ENCODE assay signal across 1 cellular context in genomic region chr15:31145271-31145911, GRCh38.
TF ChIP-seq lines count a peak whose summit lies in the region.

No MANE protein-coding gene starts in this region.

TF ChIP-seq in HepG2, 621 proteins besides CTCF, POLR2A, EP300 and RAD21 (continued from another document):
- TF ChIP-seq ZFP36L1 (CRISPR knock-in tag; IDR thresholded peaks at IDR 0.05) (no peak), KLF11 (CRISPR knock-in tag; IDR thresholded peaks at IDR 0.05) (no peak), STAG1 (CRISPR knock-in tag; IDR thresholded peaks at IDR 0.05) (peak; percentile 41), CBX5 (CRISPR knock-in tag; IDR thresholded peaks at IDR 0.05; ENCODE audit: borderline replicate concordance) (no peak), PITX1 (CRISPR knock-in tag; IDR thresholded peaks at IDR 0.05) (no peak), FOXA1 (IDR thresholded peaks at IDR 0.05) (no peak), FOXA1 (CRISPR knock-in tag; IDR thresholded peaks at IDR 0.05) (no peak), ZNF326 (CRISPR knock-in tag; IDR thresholded peaks at IDR 0.05; ENCODE audit: borderline replicate concordance) (no peak), ZNF713 (CRISPR knock-in tag; IDR thresholded peaks at IDR 0.05) (no peak), KDM5B (CRISPR knock-in tag; IDR thresholded peaks at IDR 0.05; ENCODE audit: borderline replicate concordance) (no peak), ZNF331 (CRISPR knock-in tag; IDR thresholded peaks at IDR 0.05) (no peak), MAF1 (CRISPR knock-in tag; IDR thresholded peaks at IDR 0.05; ENCODE audit: borderline replicate concordance) (no peak)
- TF ChIP-seq, protein P1, sequence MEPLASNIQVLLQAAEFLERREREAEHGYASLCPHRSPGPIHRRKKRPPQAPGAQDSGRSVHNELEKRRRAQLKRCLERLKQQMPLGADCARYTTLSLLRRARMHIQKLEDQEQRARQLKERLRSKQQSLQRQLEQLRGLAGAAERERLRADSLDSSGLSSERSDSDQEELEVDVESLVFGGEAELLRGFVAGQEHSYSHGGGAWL (CRISPR knock-in tag; IDR thresholded peaks at IDR 0.05): no peak
